Comparison of ENCODE assay signal across 8 cellular contexts in genomic region chr10:19012111-19012510, GRCh38.
"Had no signal": no experiment of that assay in that cellular context is flagged by ENCODE, and none has a peak within 500 bp of the region (broad histone marks: within the 10 kb centered on the region; RNA-seq: fewer than 3 reads in every experiment).

No MANE protein-coding gene starts in this region.

- DNase-seq: GDM1, GF-D8 had no signal

- FAIRE-seq: G401.6, GM12878, GM12891, GM12892, GM18507, GM19239 had no signal

- ATAC-seq: GM12878 had no signal

- H3K4me3 ChIP-seq: GM12878 had no signal
